31 cellular contexts compared by ENCODE assay signal in genomic region chr18:31270578-31270977, GRCh38. TPM values are rescaled to one million over a fixed set of nuclear protein-coding genes. Genes with fewer than 3 reads are reported as not detected.
DNase-seq lines count a peak whose midpoint lies in the region; ATAC-seq, FAIRE-seq and TF ChIP-seq lines count a peak whose summit lies in the region.
"Had no signal": no experiment of that assay in that cellular context is flagged by ENCODE, and none has a peak within 500 bp of the region (broad histone marks: within the 10 kb centered on the region; RNA-seq: fewer than 3 reads in every experiment).

No MANE protein-coding gene starts in this region.

- WGBS in liver = 64% methylated on average over 4 of the region's 4 CpGs
- 73% methylated on average over 4 of the region's 4 CpGs for WGBS in HepG2 (ENCODE audit: low lambda C conversion rate)
- WGBS in K562 (ENCODE audit: insufficient coverage, low coverage, missing lambda C conversion rate) = 0% methylated on average over 4 of the region's 4 CpGs

- H3K9ac ChIP-seq in liver (ENCODE audit: low read depth in 1 of 2, low read length in 2 of 2) (no peak overlapping the region), HepG2 (ENCODE audit: insufficient read depth, low read depth, low read length) (no peak overlapping the region), Karpas-422 (ENCODE audit: low read length) (no peak overlapping the region), K562 (ENCODE audit: insufficient read depth in 1 of 2, low read depth in 2 of 2, low read length in 2 of 2) (no peak overlapping the region)
- H3K9ac ChIP-seq: BLaER1 had no signal

- CTCF ChIA-PET in HepG2 (lab: Yijun Ruan, JAX; ENCODE audit: low intra/inter-chr PET ratio, low total read pairs) = no interaction called here
- CTCF ChIA-PET in K562 (lab: Yijun Ruan, JAX; ENCODE audit: low intra/inter-chr PET ratio) = no interaction called here

- TF ChIP-seq CTCF in liver (IDR thresholded peaks at IDR 0.05; ENCODE audit: low read depth, low read length, missing input control) (no peak), HepG2 (CRISPR knock-in tag; IDR thresholded peaks at IDR 0.05) (no peak), K562 (IDR thresholded peaks at IDR 0.05 in 2 of 3, conservative IDR thresholded peaks at IDR 0.05 in 1 of 3; ENCODE audit: insufficient read depth in 2 of 3, low read depth in 1 of 3, low read length in 3 of 3) (no peak)

- FAIRE-seq in HepG2 (lab: Jason Lieb, UNC) = no peak
- no peak for FAIRE-seq in K562 (lab: Jason Lieb, UNC)
- FAIRE-seq: A204.1, GM12892, GM18507 had no signal

- H3K79me2 ChIP-seq in HepG2 (ENCODE audit: insufficient read depth, low read length) = no peaks in the 10 kb centered on the region
- H3K79me2 ChIP-seq in Karpas-422 (ENCODE audit: low read length) = no peaks in the 10 kb centered on the region
- H3K79me2 ChIP-seq in K562 (ENCODE audit: control insufficient read depth, insufficient read depth, low read length) = no peaks in the 10 kb centered on the region

- H3K4me1 ChIP-seq in liver (ENCODE audit: control insufficient read depth in 4 of 4, insufficient read depth in 4 of 4, low read length in 3 of 4) (peaks cover 3 to 21% (median 16%) of the 10 kb centered on the region in 4 donors), HepG2 (ENCODE audit: insufficient read depth, low read length) (peaks cover 38% of the 10 kb centered on the region), Karpas-422 (ENCODE audit: low read length) (peaks cover 88% of the 10 kb centered on the region), K562 (replicated peaks in 1 of 2; ENCODE audit: control insufficient read depth in 2 of 2, insufficient read depth in 2 of 2, low read length in 2 of 2) (no peaks in the 10 kb centered on the region)
- H3K4me1 ChIP-seq: BE2C, BLaER1 had no signal

- DNase-seq in HepG2 (ENCODE audit: low spot score) (no peak), Karpas-422 (no peak), K562 (ENCODE audit: extremely low read depth in 1 of 4, low spot score in 3 of 4) (no peak), NCI-H2029 (lab: John Stamatoyannopoulos, UW) (no peak), NCI-H526 (lab: John Stamatoyannopoulos, UW) (no peak), NCI-H526 treated with DMSO at 0.1 percent for 48 hours (lab: John Stamatoyannopoulos, UW) (no peak)
- DNase-seq: 8988T; ACHN; BE2C; C1 segment of cervical spinal cord; CD4-positive, alpha-beta memory T cell; CD4-positive, CD25-positive, alpha-beta regulatory T cell; CD8-positive, alpha-beta memory T cell; COR-L47; DMS 273 treated with DMSO at 0.1 percent for 48 hours; DMS153; DMS53; DMS79; DND-41; EL; GDM1 had no signal

- TF ChIP-seq POLR2A in HepG2 (IDR thresholded peaks at IDR 0.05; ENCODE audit: insufficient read depth in 1 of 2, low read depth in 2 of 2, low read length in 2 of 2) = no peak
- no peak for TF ChIP-seq POLR2A in K562 (conservative IDR thresholded peaks at IDR 0.05)

- ATAC-seq in HepG2 (no peak), K562 (no peak)

- BruUV-seq in HepG2 (replicated peaks; lab: Mats Ljungman, UMichigan) (no TSS peak), K562 (replicated peaks; lab: Mats Ljungman, UMichigan) (no TSS peak)

- H3K27ac ChIP-seq in liver (ENCODE audit: low read depth in 1 of 2, low read length in 2 of 2) = no peak overlapping the region
- H3K27ac ChIP-seq in HepG2 (ENCODE audit: extremely low read length, insufficient read depth, low read length) = no peak overlapping the region
- peak overlapping the region; percentile 46; the same call in 1 of the 2 replicates for H3K27ac ChIP-seq in Karpas-422 (ENCODE audit: low read length)
- H3K27ac ChIP-seq in K562 (ENCODE audit: extremely low read depth, low read depth, low read length) = no peak overlapping the region
- H3K27ac ChIP-seq: BLaER1 had no signal

- intact Hi-C loops in HepG2 (cut with micrococcal nuclease; ENCODE audit: unreplicated experiment) (no loop called here), K562 (cut with micrococcal nuclease) (no loop called here)

- H3K9me1 ChIP-seq in K562 (ENCODE audit: control insufficient read depth, insufficient read depth, low read length) = no peaks in the 10 kb centered on the region

- H3K4me3 ChIP-seq in liver (ENCODE audit: low read depth in 1 of 3, low read length in 3 of 3) (no peak overlapping the region), HepG2 (replicated peaks in 1 of 3; ENCODE audit: insufficient read depth in 1 of 3, low read depth in 2 of 3, low read length in 3 of 3) (no peak overlapping the region), Karpas-422 (ENCODE audit: low read length) (no peak overlapping the region), K562 (no peak overlapping the region)
- H3K4me3 ChIP-seq: BLaER1 had no signal

- H3K36me3 ChIP-seq in liver (ENCODE audit: control insufficient read depth in 4 of 4, insufficient read depth in 3 of 4, low read depth in 1 of 4, low read length in 3 of 4) = no peaks in the 10 kb centered on the region
- H3K36me3 ChIP-seq in HepG2 (replicated peaks in 1 of 2; ENCODE audit: control insufficient read depth in 1 of 2, insufficient read depth in 2 of 2, low read length in 2 of 2) = no peaks in the 10 kb centered on the region
- no peaks in the 10 kb centered on the region for H3K36me3 ChIP-seq in Karpas-422 (ENCODE audit: insufficient read depth, low read length)
- no peaks in the 10 kb centered on the region for H3K36me3 ChIP-seq in K562 (ENCODE audit: control insufficient read depth, insufficient read depth, low read length)
- H3K36me3 ChIP-seq: BE2C, BLaER1 had no signal

- H3K27me3 ChIP-seq in liver (ENCODE audit: control insufficient read depth in 4 of 4, insufficient read depth in 4 of 4, low read length in 3 of 4) (no peaks in the 10 kb centered on the region), HepG2 (ENCODE audit: control insufficient read depth in 1 of 2, insufficient read depth in 2 of 2, low read length in 2 of 2) (no peaks in the 10 kb centered on the region), Karpas-422 (ENCODE audit: low read length) (no peaks in the 10 kb centered on the region), K562 (ENCODE audit: control insufficient read depth in 2 of 2, insufficient read depth in 2 of 2, low read length in 2 of 2) (no peaks in the 10 kb centered on the region)
- H3K27me3 ChIP-seq: BE2C, BLaER1 had no signal

- no peak for TF ChIP-seq RAD21 in liver (IDR thresholded peaks at IDR 0.05)
- TF ChIP-seq RAD21 in HepG2 (CRISPR knock-in tag; IDR thresholded peaks at IDR 0.05) = no peak
- no peak for TF ChIP-seq RAD21 in K562 (CRISPR knock-in tag; conservative IDR thresholded peaks at IDR 0.05 in 1 of 2, IDR thresholded peaks at IDR 0.05 in 1 of 2)

- H4K20me1 ChIP-seq in HepG2 (ENCODE audit: insufficient read depth, low read length) (no peaks in the 10 kb centered on the region), Karpas-422 (ENCODE audit: insufficient read depth, low read depth, low read length) (no peaks in the 10 kb centered on the region), K562 (replicated peaks; ENCODE audit: control insufficient read depth, insufficient read depth, low read length) (no peaks in the 10 kb centered on the region)
- H4K20me1 ChIP-seq: BLaER1 had no signal

- in situ Hi-C loops in HepG2 (cut with HindIII; ENCODE audit: extremely low pct_ligation_motif_present, low pct_unique_long_range_greater_than_20kb) (no loop called here), K562 (cut with MboI) (no loop called here)

- TF ChIP-seq EP300 in HepG2 (IDR thresholded peaks at IDR 0.05; ENCODE audit: low read depth in 2 of 2, low read length in 2 of 2) = no peak
- no peak for TF ChIP-seq EP300 in HepG2 (CRISPR knock-in tag; IDR thresholded peaks at IDR 0.05; ENCODE audit: borderline replicate concordance)
- no peak for TF ChIP-seq EP300 in K562 (IDR thresholded peaks at IDR 0.05; ENCODE audit: low read length)

- POLR2A ChIA-PET in HepG2 (lab: Yijun Ruan, JAX) = interaction anchor here (0.7 kb wide), 1 partner anchor 67 kb away, joined by 3 read pairs; no protein-coding TSS in a partner anchor
- POLR2A ChIA-PET in K562 (lab: Yijun Ruan, JAX) = interaction anchor here (0.6 to 1.0 kb wide), 2 partner anchors 26 to 152 kb away, joined by 3 read pairs; no protein-coding TSS in a partner anchor

- H3K9me3 ChIP-seq in liver (ENCODE audit: control insufficient read depth in 4 of 4, low read length in 3 of 4) = no peaks in the 10 kb centered on the region
- no peaks in the 10 kb centered on the region for H3K9me3 ChIP-seq in HepG2 (ENCODE audit: low read length)
- no peaks in the 10 kb centered on the region for H3K9me3 ChIP-seq in Karpas-422 (ENCODE audit: low read length)
- H3K9me3 ChIP-seq in K562 (replicated peaks; ENCODE audit: control insufficient read depth, insufficient read depth, low read depth, low read length) = no peaks in the 10 kb centered on the region
- H3K9me3 ChIP-seq: BE2C, BLaER1 had no signal

- H2AFZ ChIP-seq in HepG2 (ENCODE audit: low read length) (no peak overlapping the region), Karpas-422 (ENCODE audit: low read length) (no peak overlapping the region), K562 (ENCODE audit: low read depth, low read length) (no peak overlapping the region)

- no peaks in the 10 kb centered on the region for H3K9me2 ChIP-seq in Karpas-422 (replicated peaks; ENCODE audit: insufficient read depth, low read length)

- H3K4me2 ChIP-seq in HepG2 (ENCODE audit: low read depth, low read length) = no peak overlapping the region
- no peak overlapping the region for H3K4me2 ChIP-seq in Karpas-422 (ENCODE audit: low read depth, low read length, poor library complexity, severe bottlenecking)
- H3K4me2 ChIP-seq in K562 (ENCODE audit: insufficient read depth, low read length) = no peak overlapping the region
- H3K4me2 ChIP-seq: BLaER1 had no signal

RNA-seq across cellular contexts. Expression of gene DSG1, which starts 47.4 kb away (rescaled TPM):
- total RNA-seq in liver (1 to 10 TPM in 1 of 2 donors, under 1 TPM in 1; 0.61 to 2.9 TPM), HepG2 (2016; rRNA removed; fragmentation: Illumina TruSeq; extraction: Trizol) (not detected in 2 replicates), K562 (2014; rRNA removed) (0.18 and 0.53 TPM in 2 replicates), K562 (2014; rRNA removed; fragmentation: Illumina TruSeq; extraction: Trizol) (0.06 and 0.15 TPM in 2 replicates), K562 (2015; rRNA removed; fragmentation: Illumina TruSeq; extraction: Trizol) (0.14 and 0.23 TPM in 2 replicates), K562 (2021) (0.09 and 0.13 TPM in 2 replicates)
- polyA plus RNA-seq in liver (under 1 TPM; 0.13 to 0.69 TPM), HepG2 (2011; rRNA removed) (0.04 and 0.13 TPM in 2 replicates), K562 (2011; rRNA removed) (0.11 and 0.26 TPM in 2 replicates), K562 (2014; fragmentation: Illumina TruSeq; extraction: Trizol) (0.19 and 0.24 TPM in 2 replicates), K562 (2014; fragmentation: Nextera tagmentation; extraction: Ambion mirVana) (under 1 TPM in 1 of 2 experiments, not detected in 1; 0.03 TPM), K562 (2014; rRNA removed) (0.07 and 0.16 TPM in 2 replicates)
- total RNA-seq in HepG2 (2016; cell fraction: cytosol; rRNA removed; fragmentation: Illumina TruSeq; extraction: Trizol; ENCODE audit: low read depth) = not detected in 2 replicates
- total RNA-seq in HepG2 (2016; cell fraction: insoluble cytoplasmic fraction; rRNA removed; fragmentation: Illumina TruSeq; extraction: Trizol) = not detected in 2 replicates
- not detected in 2 replicates for total RNA-seq in HepG2 (2016; cell fraction: membrane; rRNA removed; fragmentation: Illumina TruSeq; extraction: Trizol)
- not detected in 2 replicates for total RNA-seq in HepG2 (2016; cell fraction: nucleus; rRNA removed; fragmentation: Illumina TruSeq; extraction: Trizol)
- polyA plus RNA-seq in HepG2 (2011; cell fraction: cytosol; rRNA removed) = 0.04 and 0.05 TPM in 2 replicates
- polyA plus RNA-seq in HepG2 (2011; cell fraction: nucleus; rRNA removed) = not detected in 2 replicates
- 0.04 and 0.16 TPM in 2 replicates for polyA plus RNA-seq in HepG2 (2012)
- not detected in 2 replicates for polyA plus RNA-seq in HepG2 (2016; cell fraction: cytosol; fragmentation: Illumina TruSeq; extraction: Trizol; ENCODE audit: low read depth)
- polyA plus RNA-seq in HepG2 (2016; cell fraction: insoluble cytoplasmic fraction; fragmentation: Illumina TruSeq; extraction: Trizol; ENCODE audit: low read depth) = not detected in 2 replicates
- not detected in 2 replicates for polyA plus RNA-seq in HepG2 (2016; cell fraction: membrane; fragmentation: Illumina TruSeq; extraction: Trizol; ENCODE audit: low read depth)
- not detected in 2 replicates for polyA plus RNA-seq in HepG2 (2016; cell fraction: nucleus; fragmentation: Illumina TruSeq; extraction: Trizol; ENCODE audit: insufficient read depth, low read depth)
- polyA minus RNA-seq in HepG2 (2011; rRNA and poly(A)+ RNA removed; ENCODE audit: low replicate concordance) = 0.42 TPM in 1 of 2 replicates, not detected in the other
- polyA minus RNA-seq in HepG2 (2011; cell fraction: cytosol; rRNA and poly(A)+ RNA removed) = not detected in 2 replicates
- polyA minus RNA-seq in HepG2 (2011; cell fraction: nucleus; rRNA and poly(A)+ RNA removed) = not detected in 2 replicates
- total RNA-seq in Karpas-422 (2014; rRNA removed; shearing (Covaris generic); ENCODE audit: low replicate concordance) = 16.2 and 20.7 TPM in 2 replicates
- 0.21 and 0.42 TPM in 2 replicates for total RNA-seq in K562 (2011; cell fraction: chromatin; rRNA removed; ENCODE audit: low replicate concordance)
- total RNA-seq in K562 (2011; cell fraction: nucleolus; rRNA removed) = 0.33 and 0.53 TPM in 2 replicates
- 0.38 TPM in 1 of 2 replicates, not detected in the other for total RNA-seq in K562 (2011; cell fraction: nucleoplasm; rRNA removed)
- polyA plus RNA-seq in K562 (2011; cell fraction: cytosol; rRNA removed) = 0.09 and 0.13 TPM in 2 replicates
- polyA plus RNA-seq in K562 (2011; cell fraction: nucleus; rRNA removed) = 0.10 and 0.17 TPM in 2 replicates
- 0.07 and 0.25 TPM in 2 replicates for polyA plus RNA-seq in K562 (2012)
- polyA minus RNA-seq in K562 (2011; rRNA and poly(A)+ RNA removed) = 0.67 TPM in 1 of 2 replicates, not detected in the other
- 0.48 TPM in 1 of 2 replicates, not detected in the other for polyA minus RNA-seq in K562 (2011; cell fraction: cytosol; rRNA and poly(A)+ RNA removed)
- 0.13 and 0.22 TPM in 2 replicates for polyA minus RNA-seq in K562 (2011; cell fraction: nucleus; rRNA and poly(A)+ RNA removed)
- total RNA-seq: A673; CD4-positive, alpha-beta memory T cell; CD4-positive, CD25-positive, alpha-beta regulatory T cell; CD8-positive, alpha-beta memory T cell; Daoy; G401 had no signal
- polyA plus RNA-seq: AG04450; CD14-positive monocyte; CD4-positive, alpha-beta memory T cell; CD4-positive, CD25-positive, alpha-beta regulatory T cell; CD8-positive, alpha-beta memory T cell had no signal
